In the genomic region with DNA sequence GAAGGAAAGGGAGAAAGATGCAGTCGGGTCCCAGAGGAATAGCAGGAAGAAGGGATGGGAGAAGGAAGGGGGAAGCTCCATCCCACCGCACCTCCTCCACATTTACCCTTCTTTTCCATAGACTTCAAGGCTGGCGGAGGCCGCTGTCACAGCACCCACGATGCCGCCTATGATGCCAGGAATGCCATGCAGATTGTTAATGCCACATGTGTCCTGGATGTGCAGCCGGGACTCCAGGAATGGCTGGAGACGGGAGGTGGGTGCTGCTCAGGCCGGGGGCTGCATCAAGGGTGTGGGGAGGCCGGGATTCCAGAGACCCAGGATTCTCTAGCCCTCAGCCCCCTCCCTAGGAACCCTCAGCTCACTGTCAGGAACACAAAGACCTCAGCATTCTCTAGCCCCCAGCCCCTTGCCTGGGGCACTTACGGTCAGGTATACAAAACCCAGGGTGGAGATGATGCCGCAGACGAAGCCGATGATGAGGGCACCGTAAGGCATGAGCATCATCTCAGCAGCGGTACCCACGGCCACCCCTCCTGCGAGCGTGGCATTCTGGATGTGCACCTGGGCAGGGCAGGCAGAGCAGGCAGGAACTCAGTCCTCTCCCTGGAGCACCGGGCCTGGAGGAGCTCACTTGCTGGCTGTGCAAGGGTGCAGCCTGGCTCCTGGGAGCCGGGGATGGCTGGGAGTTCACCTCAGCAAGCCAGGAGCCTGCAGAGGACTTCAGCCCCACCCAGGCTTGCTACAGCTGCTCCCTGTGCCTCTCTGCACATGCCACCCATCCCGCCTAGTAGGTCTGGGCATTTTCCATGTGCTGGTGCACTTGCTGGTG, we compare ENCODE assay signal across 23 cellular contexts. TPM values are rescaled to one million over a fixed set of nuclear protein-coding genes. Genes with fewer than 3 reads are reported as not detected.
"Had no signal": no experiment of that assay in that cellular context is flagged by ENCODE, and none has a peak within 500 bp of the region (broad histone marks: within the 10 kb centered on the region; RNA-seq: fewer than 3 reads in every experiment).

No MANE protein-coding gene starts in this region.

- H3K4me3 ChIP-seq: MG63, Peyer's patch, SJCRH30 had no signal

- H3K4me1 ChIP-seq: Peyer's patch, SJCRH30 had no signal

- DNase-seq: Karpas-422, KG1, MG63, NCI-H1092, NCI-H1105 treated with DMSO at 0.1 percent for 48 hours, NCI-H1436, NCI-H187, NCI-H2029, NCI-H2081 treated with DMSO at 0.1 percent for 48 hours, NCI-H2171, NCI-H226, NCI-H446, NCI-H510A, NCI-H524 treated with DMSO at 0.1 percent for 48 hours, NCI-H69, NCI-H774, PC-3, Peyer's patch, SHP77 treated with DMSO at 0.1 percent for 48 hours, SJCRH30 had no signal

- ATAC-seq: PC-3, Right ventricle myocardium inferior had no signal

- H3K27ac ChIP-seq: HL-60, Peyer's patch, SJCRH30 had no signal

- H3K27me3 ChIP-seq: Peyer's patch had no signal

- H3K36me3 ChIP-seq: MG63, Peyer's patch, SJCRH30 had no signal

- H3K9me3 ChIP-seq: MG63, Peyer's patch, SJCRH30 had no signal

RNA-seq across cellular contexts. Expression of a gene that starts 18.8 kb away (rescaled TPM):
- total RNA-seq: PC-3, Peyer's patch, Right ventricle myocardium inferior, RPMI7951, SJCRH30 had no signal
